Comparison of ENCODE assay signal across 22 cellular contexts in the genomic region with DNA sequence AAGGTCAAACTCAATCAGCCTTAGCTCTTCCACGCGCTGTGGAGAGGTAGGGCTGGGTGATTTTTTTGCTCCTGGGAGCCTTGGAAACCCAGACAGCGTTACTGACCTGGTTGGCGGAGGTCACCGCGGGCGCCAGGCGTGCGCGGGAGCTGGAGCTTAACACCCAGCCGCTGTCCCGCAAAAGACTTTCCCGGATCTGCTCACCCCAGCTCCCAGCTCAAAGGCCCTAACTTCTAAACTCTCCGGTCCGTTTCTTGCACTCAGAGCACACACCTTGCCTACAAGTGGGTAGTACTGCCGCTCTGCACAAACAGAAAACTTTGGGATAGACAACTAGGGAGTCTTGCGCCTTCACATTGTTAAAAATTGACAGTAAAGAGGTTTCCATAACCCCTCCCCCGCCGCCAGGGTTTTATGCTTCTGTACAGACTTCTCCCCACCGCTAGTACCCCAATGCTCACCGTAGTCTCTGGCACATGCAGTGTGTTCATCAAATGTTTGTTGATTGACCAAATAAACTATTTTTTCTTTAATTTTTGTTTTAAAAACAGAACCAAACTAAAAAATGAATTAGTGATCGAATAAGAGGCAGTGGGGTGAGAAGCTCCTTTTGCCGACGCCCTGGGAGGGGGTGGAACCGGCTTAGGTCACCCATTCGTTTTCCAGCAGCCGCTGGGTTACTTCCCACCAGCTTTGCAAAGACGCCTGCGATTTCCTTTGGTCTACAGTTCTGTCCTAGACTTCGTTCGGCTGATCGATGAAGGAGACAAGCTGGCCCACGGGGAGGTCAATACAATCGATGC. TPM values are rescaled to one million over a fixed set of nuclear protein-coding genes. Genes with fewer than 3 reads are reported as not detected.
"Had no signal": no experiment of that assay in that cellular context is flagged by ENCODE, and none has a peak within 500 bp of the region (broad histone marks: within the 10 kb centered on the region; RNA-seq: fewer than 3 reads in every experiment).

No MANE protein-coding gene starts in this region.

- H3K4me1 Mint-ChIP-seq: activated CD4-positive, alpha-beta memory T cell treated with anti-CD3 and anti-CD28 coated beads, Interleukin-2, amount 10 ng/mL, durations not matched to agents 7 days and 5 days; activated naive CD4-positive, alpha-beta T cell treated with anti-CD3 and anti-CD28 coated beads, Interleukin-2, amount 10 ng/mL, durations not matched to agents 7 days and 5 days; immature natural killer cell had no signal

- H3K9me3 ChIP-seq: body of pancreas, mucosa of descending colon, tibial nerve, uterus had no signal

- H3K4me3 ChIP-seq: body of pancreas, cardiac muscle cell, mucosa of descending colon, tibial nerve, uterus had no signal

- ATAC-seq: activated T-cell treated with anti-CD3 and anti-CD28 coated beads, Interleukin-2, amount 50 U/mL, for 72 hours; body of pancreas; foreskin keratinocyte; mucosa of descending colon had no signal

- H3K27ac Mint-ChIP-seq: activated CD4-positive, alpha-beta memory T cell treated with anti-CD3 and anti-CD28 coated beads, Interleukin-2, amount 10 ng/mL, durations not matched to agents 7 days and 5 days; activated naive CD4-positive, alpha-beta T cell treated with anti-CD3 and anti-CD28 coated beads, Interleukin-2, amount 10 ng/mL, durations not matched to agents 7 days and 5 days; immature natural killer cell; progenitor cell of endocrine pancreas; stimulated activated naive CD8-positive, alpha-beta T cell treated with anti-CD3 and anti-CD28 coated beads, Interleukin-15, Interleukin-2, amounts not matched to agents 100 ng/mL and 50 ng/mL, for 24 hours; T-helper 1 cell treated with Interleukin-12 subunit alpha and Interleukin-12 subunit beta and Interleukin-4 antibody, amounts not matched to agents 30 μg/mL and 1 μg/mL, for 36 hours had no signal

- H3K9me3 Mint-ChIP-seq: activated CD4-positive, alpha-beta memory T cell treated with anti-CD3 and anti-CD28 coated beads, Interleukin-2, amount 10 ng/mL, durations not matched to agents 7 days and 5 days; activated naive CD4-positive, alpha-beta T cell treated with anti-CD3 and anti-CD28 coated beads, Interleukin-2, amount 10 ng/mL, durations not matched to agents 7 days and 5 days; activated T-cell treated with anti-CD3 and anti-CD28 coated beads, Interleukin-2, amount 50 U/mL, for 72 hours; stimulated activated naive CD8-positive, alpha-beta T cell treated with anti-CD3 and anti-CD28 coated beads, Interleukin-15, Interleukin-2, amounts not matched to agents 100 ng/mL and 50 ng/mL, for 24 hours; T-helper 1 cell treated with Interleukin-12 subunit alpha and Interleukin-12 subunit beta and Interleukin-4 antibody, amounts not matched to agents 30 μg/mL and 1 μg/mL, for 36 hours had no signal

- H3K36me3 Mint-ChIP-seq: activated naive CD4-positive, alpha-beta T cell treated with anti-CD3 and anti-CD28 coated beads, Interleukin-2, amount 10 ng/mL, durations not matched to agents 7 days and 5 days; immature natural killer cell had no signal

- H3K27ac ChIP-seq: body of pancreas, cardiac muscle cell, foreskin keratinocyte, tibial nerve, uterus had no signal

- H3K36me3 ChIP-seq: cardiac muscle cell, tibial nerve, uterus had no signal

- H3K4me3 Mint-ChIP-seq: activated CD4-positive, alpha-beta memory T cell treated with anti-CD3 and anti-CD28 coated beads, Interleukin-2, amount 10 ng/mL, durations not matched to agents 7 days and 5 days; activated naive CD4-positive, alpha-beta T cell treated with anti-CD3 and anti-CD28 coated beads, Interleukin-2, amount 10 ng/mL, durations not matched to agents 7 days and 5 days; activated T-cell treated with anti-CD3 and anti-CD28 coated beads, Interleukin-2, amount 50 U/mL, for 72 hours; immature natural killer cell; stimulated activated naive CD8-positive, alpha-beta T cell treated with anti-CD3 and anti-CD28 coated beads, Interleukin-15, Interleukin-2, amounts not matched to agents 100 ng/mL and 50 ng/mL, for 24 hours; T-helper 1 cell treated with Interleukin-12 subunit alpha and Interleukin-12 subunit beta and Interleukin-4 antibody, amounts not matched to agents 30 μg/mL and 1 μg/mL, for 36 hours had no signal

- DNase-seq: activated CD4-positive, alpha-beta memory T cell treated with anti-CD3 and anti-CD28 coated beads, Interleukin-2, amount 10 ng/mL, durations not matched to agents 7 days and 5 days; activated CD4-positive, alpha-beta T cell treated with anti-CD3 and anti-CD28 coated beads for 4 hours; activated CD4-positive, CD25-positive, alpha-beta regulatory T cell; activated effector memory CD4-positive, alpha-beta T cell treated with anti-CD3 and anti-CD28 coated beads, Interleukin-2, amount 50 U/mL, for 16 hours; activated naive CD4-positive, alpha-beta T cell treated with anti-CD3 and anti-CD28 coated beads, Interleukin-2, amount 10 ng/mL, durations not matched to agents 7 days and 5 days; activated T-cell treated with anti-CD3 and anti-CD28 coated beads, Interleukin-2, amount 50 U/mL, for 72 hours; anterior cingulate cortex; body of pancreas; cortex of kidney; foreskin keratinocyte; immature natural killer cell; mucosa of descending colon; stimulated activated CD4-positive, alpha-beta T cell treated with anti-CD3 and anti-CD28 coated beads, Interleukin-12 subunit alpha, Interleukin-12 subunit beta, amount 100 ng/mL, for 4 hours; stimulated activated CD4-positive, alpha-beta T cell treated with anti-CD3 and anti-CD28 coated beads, Interleukin-4, amount 100 ng/mL, for 4 hours; substantia nigra; T1000; uterus had no signal

RNA-seq across cellular contexts. Expression of gene TBX3, which starts 12.7 kb away (rescaled TPM):
- total RNA-seq: activated CD4-positive, alpha-beta memory T cell treated with anti-CD3 and anti-CD28 coated beads, Interleukin-2, amount 10 ng/mL, durations not matched to agents 7 days and 5 days had no signal
- polyA plus RNA-seq: immature natural killer cell had no signal
